Comparison of ENCODE assay signal across 1 cellular context in the genomic region with DNA sequence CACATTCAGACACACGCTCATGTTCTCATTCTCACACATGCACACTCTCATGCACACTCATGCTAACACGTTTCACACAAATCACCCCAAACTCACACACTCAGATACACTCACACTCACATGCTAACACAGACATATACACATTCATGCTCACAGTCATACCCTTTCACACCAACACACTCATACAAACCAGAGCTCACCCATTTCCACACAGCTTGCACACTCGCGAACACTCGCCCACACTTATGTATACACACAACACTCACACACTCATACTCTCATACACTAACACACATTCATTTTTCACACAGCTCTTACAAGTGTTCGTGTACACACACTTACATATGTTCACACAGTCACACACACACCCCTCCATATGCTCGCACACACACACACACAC.
TF ChIP-seq lines count a peak whose summit lies in the region.

No MANE protein-coding gene starts in this region.

TF ChIP-seq in GM23338, 12 proteins besides CTCF, POLR2A, EP300 and RAD21 (continued from another document):
- TF ChIP-seq, protein P1, sequence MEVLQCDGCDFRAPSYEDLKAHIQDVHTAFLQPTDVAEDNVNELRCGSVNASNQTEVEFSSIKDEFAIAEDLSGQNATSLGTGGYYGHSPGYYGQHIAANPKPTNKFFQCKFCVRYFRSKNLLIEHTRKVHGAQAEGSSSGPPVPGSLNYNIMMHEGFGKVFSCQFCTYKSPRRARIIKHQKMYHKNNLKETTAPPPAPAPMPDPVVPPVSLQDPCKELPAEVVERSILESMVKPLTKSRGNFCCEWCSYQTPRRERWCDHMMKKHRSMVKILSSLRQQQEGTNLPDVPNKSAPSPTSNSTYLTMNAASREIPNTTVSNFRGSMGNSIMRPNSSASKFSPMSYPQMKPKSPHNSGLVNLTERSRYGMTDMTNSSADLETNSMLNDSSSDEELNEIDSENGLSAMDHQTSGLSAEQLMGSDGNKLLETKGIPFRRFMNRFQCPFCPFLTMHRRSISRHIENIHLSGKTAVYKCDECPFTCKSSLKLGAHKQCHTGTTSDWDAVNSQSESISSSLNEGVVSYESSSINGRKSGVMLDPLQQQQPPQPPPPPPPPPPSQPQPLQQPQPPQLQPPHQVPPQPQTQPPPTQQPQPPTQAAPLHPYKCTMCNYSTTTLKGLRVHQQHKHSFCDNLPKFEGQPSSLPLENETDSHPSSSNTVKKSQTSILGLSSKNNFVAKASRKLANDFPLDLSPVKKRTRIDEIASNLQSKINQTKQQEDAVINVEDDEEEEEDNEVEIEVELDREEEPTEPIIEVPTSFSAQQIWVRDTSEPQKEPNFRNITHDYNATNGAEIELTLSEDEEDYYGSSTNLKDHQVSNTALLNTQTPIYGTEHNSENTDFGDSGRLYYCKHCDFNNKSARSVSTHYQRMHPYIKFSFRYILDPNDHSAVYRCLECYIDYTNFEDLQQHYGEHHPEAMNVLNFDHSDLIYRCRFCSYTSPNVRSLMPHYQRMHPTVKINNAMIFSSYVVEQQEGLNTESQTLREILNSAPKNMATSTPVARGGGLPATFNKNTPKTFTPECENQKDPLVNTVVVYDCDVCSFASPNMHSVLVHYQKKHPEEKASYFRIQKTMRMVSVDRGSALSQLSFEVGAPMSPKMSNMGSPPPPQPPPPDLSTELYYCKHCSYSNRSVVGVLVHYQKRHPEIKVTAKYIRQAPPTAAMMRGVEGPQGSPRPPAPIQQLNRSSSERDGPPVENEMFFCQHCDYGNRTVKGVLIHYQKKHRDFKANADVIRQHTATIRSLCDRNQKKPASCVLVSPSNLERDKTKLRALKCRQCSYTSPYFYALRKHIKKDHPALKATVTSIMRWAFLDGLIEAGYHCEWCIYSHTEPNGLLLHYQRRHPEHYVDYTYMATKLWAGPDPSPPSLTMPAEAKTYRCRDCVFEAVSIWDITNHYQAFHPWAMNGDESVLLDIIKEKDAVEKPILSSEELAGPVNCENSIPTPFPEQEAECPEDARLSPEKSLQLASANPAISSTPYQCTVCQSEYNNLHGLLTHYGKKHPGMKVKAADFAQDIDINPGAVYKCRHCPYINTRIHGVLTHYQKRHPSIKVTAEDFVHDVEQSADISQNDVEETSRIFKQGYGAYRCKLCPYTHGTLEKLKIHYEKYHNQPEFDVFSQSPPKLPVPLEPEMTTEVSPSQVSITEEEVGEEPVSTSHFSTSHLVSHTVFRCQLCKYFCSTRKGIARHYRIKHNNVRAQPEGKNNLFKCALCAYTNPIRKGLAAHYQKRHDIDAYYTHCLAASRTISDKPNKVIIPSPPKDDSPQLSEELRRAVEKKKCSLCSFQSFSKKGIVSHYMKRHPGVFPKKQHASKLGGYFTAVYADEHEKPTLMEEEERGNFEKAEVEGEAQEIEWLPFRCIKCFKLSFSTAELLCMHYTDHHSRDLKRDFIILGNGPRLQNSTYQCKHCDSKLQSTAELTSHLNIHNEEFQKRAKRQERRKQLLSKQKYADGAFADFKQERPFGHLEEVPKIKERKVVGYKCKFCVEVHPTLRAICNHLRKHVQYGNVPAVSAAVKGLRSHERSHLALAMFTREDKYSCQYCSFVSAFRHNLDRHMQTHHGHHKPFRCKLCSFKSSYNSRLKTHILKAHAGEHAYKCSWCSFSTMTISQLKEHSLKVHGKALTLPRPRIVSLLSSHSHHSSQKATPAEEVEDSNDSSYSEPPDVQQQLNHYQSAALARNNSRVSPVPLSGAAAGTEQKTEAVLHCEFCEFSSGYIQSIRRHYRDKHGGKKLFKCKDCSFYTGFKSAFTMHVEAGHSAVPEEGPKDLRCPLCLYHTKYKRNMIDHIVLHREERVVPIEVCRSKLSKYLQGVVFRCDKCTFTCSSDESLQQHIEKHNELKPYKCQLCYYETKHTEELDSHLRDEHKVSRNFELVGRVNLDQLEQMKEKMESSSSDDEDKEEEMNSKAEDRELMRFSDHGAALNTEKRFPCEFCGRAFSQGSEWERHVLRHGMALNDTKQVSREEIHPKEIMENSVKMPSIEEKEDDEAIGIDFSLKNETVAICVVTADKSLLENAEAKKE (CRISPR knock-in tag; IDR thresholded peaks at IDR 0.05) = no peak
- TF ChIP-seq POLR2AphosphoS5 (IDR thresholded peaks at IDR 0.05; ENCODE audit: low read depth) (no peak), STAT1 (IDR thresholded peaks at IDR 0.05; ENCODE audit: unreplicated experiment) (no peak)
